17 cellular contexts compared by ENCODE assay signal in the genomic region with DNA sequence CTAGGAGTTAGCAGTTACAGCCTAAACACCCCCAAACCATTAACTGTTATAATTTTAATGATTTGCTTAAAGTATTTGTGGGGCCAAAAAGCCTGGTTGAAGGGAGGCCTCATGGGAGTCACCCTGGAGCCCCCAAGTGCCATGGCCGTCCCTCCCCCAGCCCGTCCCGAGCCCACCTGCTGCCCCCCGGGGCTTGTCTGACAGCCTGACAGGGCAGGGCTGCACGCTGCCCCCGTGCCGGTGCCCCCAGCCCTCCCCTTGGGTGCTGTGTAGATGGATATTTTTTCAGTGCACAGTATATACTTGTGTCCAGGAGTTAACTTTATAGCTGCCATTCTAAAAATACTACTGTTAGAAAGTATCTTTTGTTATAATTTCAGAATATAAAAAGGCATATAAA.
"Had no signal": no experiment of that assay in that cellular context is flagged by ENCODE, and none has a peak within 500 bp of the region (broad histone marks: within the 10 kb centered on the region; RNA-seq: fewer than 3 reads in every experiment).

No MANE protein-coding gene starts in this region.

- H3K36me3 ChIP-seq: colonic mucosa, uterus had no signal

- H3K4me1 ChIP-seq: colonic mucosa, right lobe of liver, uterus had no signal

- H3K27me3 Mint-ChIP-seq: naive thymus-derived CD4-positive, alpha-beta T cell; stimulated activated naive B cell treated with anti-CD40 and anti-IgM and Interleukin-4, amounts not matched to agents 10 μg/mL and 1 μg/mL and 100 μg/mL, for 72 hours had no signal

- H3K27ac Mint-ChIP-seq: stimulated activated naive B cell treated with anti-CD40 and anti-IgM and Interleukin-4, amounts not matched to agents 10 μg/mL and 1 μg/mL and 100 μg/mL, for 72 hours had no signal

- H3K27ac ChIP-seq: colonic mucosa, right lobe of liver, upper lobe of left lung, uterus had no signal

- H3K9me3 ChIP-seq: colonic mucosa, esophagus squamous epithelium, psoas muscle, right lobe of liver, spleen, thyroid gland, upper lobe of left lung, uterus had no signal

- H3K27me3 ChIP-seq: colonic mucosa, esophagus squamous epithelium, right lobe of liver, spleen, thyroid gland, upper lobe of left lung, uterus had no signal

- ATAC-seq: left colon; naive thymus-derived CD4-positive, alpha-beta T cell; psoas muscle; stimulated activated naive B cell treated with anti-CD40 and anti-IgM and Interleukin-4, amounts not matched to agents 10 μg/mL and 1 μg/mL and 100 μg/mL, for 72 hours had no signal

- H3K9me3 Mint-ChIP-seq: naive thymus-derived CD4-positive, alpha-beta T cell; nephron progenitor cell; stimulated activated naive B cell treated with anti-CD40 and anti-IgM and Interleukin-4, amounts not matched to agents 10 μg/mL and 1 μg/mL and 100 μg/mL, for 72 hours had no signal

- H3K4me3 ChIP-seq: colonic mucosa, esophagus squamous epithelium, psoas muscle, right lobe of liver, spleen, thyroid gland, upper lobe of left lung, uterus had no signal

- DNase-seq: colonic mucosa; esophagus squamous epithelium; foreskin fibroblast; hippocampal formation; left colon; mammary epithelial cell; naive thymus-derived CD4-positive, alpha-beta T cell; psoas muscle; right lobe of liver; spleen; stimulated activated CD4-positive, alpha-beta T cell treated with anti-CD3 and anti-CD28 coated beads, Interleukin-2, amount 100 ng/mL, for 24 hours; stimulated activated CD4-positive, alpha-beta T cell treated with anti-CD3 and anti-CD28 coated beads, Interleukin-4, amount 100 ng/mL, for 4 hours; stimulated activated naive B cell treated with anti-CD40 and anti-IgM and Interleukin-4, amounts not matched to agents 10 μg/mL and 1 μg/mL and 100 μg/mL, for 72 hours; uterus had no signal

- H3K4me3 Mint-ChIP-seq: naive thymus-derived CD4-positive, alpha-beta T cell; nephron progenitor cell; stimulated activated naive B cell treated with anti-CD40 and anti-IgM and Interleukin-4, amounts not matched to agents 10 μg/mL and 1 μg/mL and 100 μg/mL, for 72 hours had no signal
